In genomic region chr1:88013485-88013884, GRCh38 we compare ENCODE assay signal across 24 cellular contexts.
"Had no signal": no experiment of that assay in that cellular context is flagged by ENCODE, and none has a peak within 500 bp of the region (broad histone marks: within the 10 kb centered on the region; RNA-seq: fewer than 3 reads in every experiment).

No MANE protein-coding gene starts in this region.

- DNase-seq: activated B cell treated with CpG ODN at 0.5 μM for 24 hours; activated CD4-positive, alpha-beta T cell treated with anti-CD3 and anti-CD28 coated beads for 36 hours; activated CD4-positive, alpha-beta T cell treated with anti-CD3 and anti-CD28 coated beads, Interleukin-2, amount 50 U/mL, for 4 hours; activated CD8-positive, alpha-beta memory T cell treated with anti-CD3 and anti-CD28 coated beads for 24 hours; activated CD8-positive, alpha-beta memory T cell treated with anti-CD3 and anti-CD28 coated beads, Interleukin-2, amount 50 U/mL, for 4 hours; activated T-cell treated with anti-CD3 and anti-CD28 coated beads, Interleukin-2, amount 50 U/mL, for 24 hours; aorta; brain microvascular endothelial cell; dorsolateral prefrontal cortex; effector memory CD8-positive, alpha-beta T cell; foreskin melanocyte; immature natural killer cell; left ventricle myocardium superior; ovary; sigmoid colon; stimulated activated CD4-positive, alpha-beta T cell treated with anti-CD3 and anti-CD28 coated beads, Interleukin-4, amount 100 ng/mL, for 1 hour; stimulated activated naive CD4-positive, alpha-beta T cell; testis had no signal

- ATAC-seq: activated CD4-positive, alpha-beta T cell treated with anti-CD3 and anti-CD28 coated beads for 36 hours; activated naive CD4-positive, alpha-beta T cell treated with anti-CD3 and anti-CD28 coated beads, Interleukin-2, amount 50 U/mL, for 72 hours; activated T-helper 17 cell treated with anti-CD3 and anti-CD28 coated beads, Interleukin-2, amount 50 U/mL, for 72 hours; effector memory CD8-positive, alpha-beta T cell; left ventricle myocardium superior; natural killer cell treated with Interleukin-12 subunit alpha and Interleukin-12 subunit beta and Interleukin-15 and Interleukin-18, amount 100 ng/mL, for 72 hours had no signal

- H3K27ac ChIP-seq: brain microvascular endothelial cell, dorsolateral prefrontal cortex, hepatocyte, ovary, prostate gland, sigmoid colon, testis had no signal

- FAIRE-seq: colon had no signal

- H3K4me3 ChIP-seq: dorsolateral prefrontal cortex, hepatocyte, ovary, prostate gland, sigmoid colon, testis had no signal
